26 cellular contexts compared by ENCODE assay signal in the genomic region with DNA sequence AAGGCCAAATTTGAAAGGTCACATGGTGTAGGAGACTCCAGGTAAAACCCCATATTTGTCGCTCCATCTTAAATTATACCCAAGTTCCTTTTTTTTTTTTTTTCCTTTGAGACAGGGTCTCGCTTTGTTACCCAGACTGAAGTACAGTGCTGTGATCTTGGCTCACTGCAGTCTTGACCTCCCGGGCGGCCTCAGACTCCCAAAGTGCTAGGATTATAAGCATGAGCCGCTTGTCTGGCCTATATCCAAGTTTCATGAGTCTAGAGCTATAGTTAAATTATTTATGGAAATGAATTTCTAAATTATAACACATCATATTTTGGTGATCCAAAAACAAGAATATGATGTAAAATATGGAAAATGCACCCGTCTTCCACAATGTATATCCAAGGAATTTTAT.
"Had no signal": no experiment of that assay in that cellular context is flagged by ENCODE, and none has a peak within 500 bp of the region (broad histone marks: within the 10 kb centered on the region; RNA-seq: fewer than 3 reads in every experiment).

No MANE protein-coding gene starts in this region.

- H3K36me3 Mint-ChIP-seq: naive B cell; stimulated activated naive B cell treated with anti-CD40 and anti-IgM and Interleukin-4, amounts not matched to agents 10 μg/mL and 1 μg/mL and 100 μg/mL, for 72 hours had no signal

- H3K9me3 Mint-ChIP-seq: nephron progenitor cell; stimulated activated naive CD8-positive, alpha-beta T cell treated with anti-CD3 and anti-CD28 coated beads, Interleukin-15, amount 100 ng/mL, for 72 hours had no signal

- H3K9me3 ChIP-seq: esophagus squamous epithelium, heart right ventricle, lower lobe of right lung, mucosa of descending colon, ovary, right lobe of liver, suprapubic skin, vagina had no signal

- ATAC-seq: heart right ventricle; left colon; left ventricle myocardium superior; lower lobe of right lung; mucosa of descending colon; right lobe of liver; stimulated activated naive B cell treated with anti-CD40 and anti-IgM and Interleukin-4, amounts not matched to agents 10 μg/mL and 1 μg/mL and 100 μg/mL, for 72 hours; stimulated activated naive CD8-positive, alpha-beta T cell treated with anti-CD3 and anti-CD28 coated beads, Interleukin-15, amount 100 ng/mL, for 72 hours had no signal

- H3K4me1 Mint-ChIP-seq: naive B cell; stimulated activated naive B cell treated with anti-CD40 and anti-IgM and Interleukin-4, amounts not matched to agents 10 μg/mL and 1 μg/mL and 100 μg/mL, for 72 hours; stimulated activated naive CD8-positive, alpha-beta T cell treated with anti-CD3 and anti-CD28 coated beads, Interleukin-15, amount 100 ng/mL, for 72 hours had no signal

- H3K27ac ChIP-seq: esophagus squamous epithelium, heart right ventricle, lower lobe of right lung, ovary, right lobe of liver, suprapubic skin, vagina had no signal

- DNase-seq: dermis blood vessel endothelial cell; effector memory CD4-positive, alpha-beta T cell; esophagus squamous epithelium; foreskin melanocyte; glutamatergic neuron; heart right ventricle; hippocampal formation; left colon; left ventricle myocardium superior; lower lobe of right lung; mucosa of descending colon; naive B cell; nephron progenitor cell; nucleus accumbens; ovary; posterior cingulate gyrus; retina; right lobe of liver; small intestine; stimulated activated CD4-positive, alpha-beta T cell treated with anti-CD3 and anti-CD28 coated beads, Interleukin-15, amount 100 ng/mL, for 24 hours; stimulated activated CD4-positive, alpha-beta T cell treated with anti-CD3 and anti-CD28 coated beads, Interleukin-2, amount 100 ng/mL, for 48 hours; stimulated activated naive B cell treated with anti-CD40 and anti-IgM and Interleukin-4, amounts not matched to agents 10 μg/mL and 1 μg/mL and 100 μg/mL, for 72 hours; stimulated activated naive CD8-positive, alpha-beta T cell treated with anti-CD3 and anti-CD28 coated beads, Interleukin-15, amount 100 ng/mL, for 72 hours had no signal

- H3K4me3 Mint-ChIP-seq: naive B cell; nephron progenitor cell; stimulated activated naive B cell treated with anti-CD40 and anti-IgM and Interleukin-4, amounts not matched to agents 10 μg/mL and 1 μg/mL and 100 μg/mL, for 72 hours; stimulated activated naive CD8-positive, alpha-beta T cell treated with anti-CD3 and anti-CD28 coated beads, Interleukin-15, amount 100 ng/mL, for 72 hours had no signal

- H3K4me1 ChIP-seq: esophagus squamous epithelium, heart right ventricle, lower lobe of right lung, right lobe of liver, suprapubic skin had no signal

- H3K4me3 ChIP-seq: coronary artery, esophagus squamous epithelium, heart right ventricle, lower lobe of right lung, mucosa of descending colon, ovary, right lobe of liver, suprapubic skin, vagina had no signal

- H3K27ac Mint-ChIP-seq: naive B cell; nephron progenitor cell; stimulated activated naive B cell treated with anti-CD40 and anti-IgM and Interleukin-4, amounts not matched to agents 10 μg/mL and 1 μg/mL and 100 μg/mL, for 72 hours had no signal

- H3K36me3 ChIP-seq: esophagus squamous epithelium, heart right ventricle, lower lobe of right lung, ovary, right lobe of liver, suprapubic skin, vagina had no signal

- H3K27me3 Mint-ChIP-seq: naive B cell; stimulated activated naive B cell treated with anti-CD40 and anti-IgM and Interleukin-4, amounts not matched to agents 10 μg/mL and 1 μg/mL and 100 μg/mL, for 72 hours; stimulated activated naive CD8-positive, alpha-beta T cell treated with anti-CD3 and anti-CD28 coated beads, Interleukin-15, amount 100 ng/mL, for 72 hours had no signal

- H3K27me3 ChIP-seq: esophagus squamous epithelium, heart right ventricle, ovary, right lobe of liver, suprapubic skin, vagina had no signal
